In genomic region chr1:880915-881314, GRCh38 we compare ENCODE assay signal across 1 cellular context. TPM values are rescaled to one million over a fixed set of nuclear protein-coding genes. Genes with fewer than 3 reads are reported as not detected.
"Had no signal": no experiment of that assay in that cellular context is flagged by ENCODE, and none has a peak within 500 bp of the region (broad histone marks: within the 10 kb centered on the region; RNA-seq: fewer than 3 reads in every experiment).

No MANE protein-coding gene starts in this region.

RNA-seq across cellular contexts. Expression of gene SAMD11, which starts 42.8 kb away (rescaled TPM):
- total RNA-seq: GM12878 had no signal
